Comparison of ENCODE assay signal across 9 cellular contexts in genomic region chrX:130118396-130118795, GRCh38. TPM values are rescaled to one million over a fixed set of nuclear protein-coding genes. Genes with fewer than 3 reads are reported as not detected.
DNase-seq lines count a peak whose midpoint lies in the region; ATAC-seq, FAIRE-seq and TF ChIP-seq lines count a peak whose summit lies in the region.
"Had no signal": no experiment of that assay in that cellular context is flagged by ENCODE, and none has a peak within 500 bp of the region (broad histone marks: within the 10 kb centered on the region; RNA-seq: fewer than 3 reads in every experiment).

No MANE protein-coding gene starts in this region.

- peak overlapping the region; percentile 64 for H3K4me3 Mint-ChIP-seq in activated T-helper 17 cell treated with anti-CD3 and anti-CD28 coated beads, Interleukin-2, amount 50 U/mL, for 72 hours

- in situ Hi-C loops in ACHN (cut with HindIII; ENCODE audit: low pct_ligation_motif_present, low pct_unique_long_range_greater_than_20kb, low sequenced_read_pairs), result no loop called here

- peak; percentile 45 for FAIRE-seq in GM12891 (lab: Jason Lieb, UNC)
- FAIRE-seq: H1 had no signal

- no peaks in the 10 kb centered on the region for H3K36me3 Mint-ChIP-seq in activated T-helper 17 cell treated with anti-CD3 and anti-CD28 coated beads, Interleukin-2, amount 50 U/mL, for 72 hours (ENCODE audit: low read depth)

- intact Hi-C loops in posterior vena cava (cut with DNase I), result no loop called here

- peaks cover 18% of the 10 kb centered on the region for H3K4me1 Mint-ChIP-seq in activated T-helper 17 cell treated with anti-CD3 and anti-CD28 coated beads, Interleukin-2, amount 50 U/mL, for 72 hours

- TF ChIP-seq POLR2A in GM12891 (IDR thresholded peaks at IDR 0.05; ENCODE audit: low read depth, low read length), result no peak

- H3K9me3 Mint-ChIP-seq in activated T-helper 17 cell treated with anti-CD3 and anti-CD28 coated beads, Interleukin-2, amount 50 U/mL, for 72 hours, result no peaks in the 10 kb centered on the region

- peak; percentile 28 for ATAC-seq in activated T-helper 17 cell treated with anti-CD3 and anti-CD28 coated beads, Interleukin-2, amount 50 U/mL, for 72 hours (replicated peaks)
- ATAC-seq in GM19397 (IDR thresholded peaks at IDR 0.05; ENCODE audit: unreplicated experiment) (no peak), GM21825 (IDR thresholded peaks at IDR 0.05; ENCODE audit: unreplicated experiment) (no peak)

- no peak overlapping the region for H3K27ac Mint-ChIP-seq in activated T-helper 17 cell treated with anti-CD3 and anti-CD28 coated beads, Interleukin-2, amount 50 U/mL, for 72 hours

- no peaks in the 10 kb centered on the region for H3K27me3 Mint-ChIP-seq in activated T-helper 17 cell treated with anti-CD3 and anti-CD28 coated beads, Interleukin-2, amount 50 U/mL, for 72 hours

- DNase-seq in ACHN (peak; percentile 3), GM12891 (ENCODE audit: insufficient read length, low spot score) (no peak), kidney tubule cell (ENCODE audit: low spot score) (peak; percentile 68), posterior vena cava (ENCODE audit: low spot score) (no peak), DMS79 (lab: John Stamatoyannopoulos, UW) (no peak)

TF ChIP-seq in GM12891, 5 proteins besides CTCF, POLR2A, EP300 and RAD21:
- no peak for TF ChIP-seq SPI1 (IDR thresholded peaks at IDR 0.05; ENCODE audit: low read depth, low read length)
- TF ChIP-seq POU2F2 (IDR thresholded peaks at IDR 0.05; ENCODE audit: low read depth, low read length), result no peak
- TF ChIP-seq POLR2AphosphoS5 (IDR thresholded peaks at IDR 0.05; ENCODE audit: low read depth, low read length), result no peak
- TF ChIP-seq TAF1 (IDR thresholded peaks at IDR 0.05; ENCODE audit: low read depth, low read length), result no peak
- no peak for TF ChIP-seq PAX5 (IDR thresholded peaks at IDR 0.05; ENCODE audit: insufficient read depth, low read length, severe bottlenecking)

RNA-seq across cellular contexts. Expression of gene ELF4, which starts 8.1 kb away (rescaled TPM):
- polyA plus RNA-seq in GM12891 (2012; ENCODE audit: low read depth, missing spikeins), result 17.1 TPM
- 10 to 100 TPM; 23.5 to 25.6 TPM for total RNA-seq in activated T-helper 17 cell treated with anti-CD3 and anti-CD28 coated beads, Interleukin-2, amount 50 U/mL, for 72 hours
- 10 to 100 TPM; 13.6 to 13.8 TPM for total RNA-seq in posterior vena cava

RNA-seq across cellular contexts. Expression of gene AIFM1, which starts 47.2 kb away (rescaled TPM):
- 54.7 TPM for polyA plus RNA-seq in GM12891 (2012; ENCODE audit: low read depth, missing spikeins)
- 10 to 100 TPM; 25.4 to 67.3 TPM for total RNA-seq in activated T-helper 17 cell treated with anti-CD3 and anti-CD28 coated beads, Interleukin-2, amount 50 U/mL, for 72 hours
- total RNA-seq in posterior vena cava, result 10 to 100 TPM; 17.5 to 22.6 TPM

RNA-seq across cellular contexts. Expression of gene RAB33A, which starts 53.4 kb away (rescaled TPM):
- polyA plus RNA-seq in GM12891 (2012; ENCODE audit: low read depth, missing spikeins), result 20.2 TPM
- 10 to 100 TPM; 34.6 to 36.1 TPM for total RNA-seq in activated T-helper 17 cell treated with anti-CD3 and anti-CD28 coated beads, Interleukin-2, amount 50 U/mL, for 72 hours
- 10 to 100 TPM in 1 of 2 donors, 1 to 10 TPM in 1; 7.4 to 12.7 TPM for total RNA-seq in posterior vena cava

Comparison
In these comparisons a context has a peak if more than half of its experiments do, and no peak if none do; other contexts are left out.
1. DNase-seq: peak in ACHN (single experiment) and kidney tubule cell (single experiment); none in GM12891 (single experiment), posterior vena cava (single experiment) and DMS79 (single experiment).